In the genomic region with DNA sequence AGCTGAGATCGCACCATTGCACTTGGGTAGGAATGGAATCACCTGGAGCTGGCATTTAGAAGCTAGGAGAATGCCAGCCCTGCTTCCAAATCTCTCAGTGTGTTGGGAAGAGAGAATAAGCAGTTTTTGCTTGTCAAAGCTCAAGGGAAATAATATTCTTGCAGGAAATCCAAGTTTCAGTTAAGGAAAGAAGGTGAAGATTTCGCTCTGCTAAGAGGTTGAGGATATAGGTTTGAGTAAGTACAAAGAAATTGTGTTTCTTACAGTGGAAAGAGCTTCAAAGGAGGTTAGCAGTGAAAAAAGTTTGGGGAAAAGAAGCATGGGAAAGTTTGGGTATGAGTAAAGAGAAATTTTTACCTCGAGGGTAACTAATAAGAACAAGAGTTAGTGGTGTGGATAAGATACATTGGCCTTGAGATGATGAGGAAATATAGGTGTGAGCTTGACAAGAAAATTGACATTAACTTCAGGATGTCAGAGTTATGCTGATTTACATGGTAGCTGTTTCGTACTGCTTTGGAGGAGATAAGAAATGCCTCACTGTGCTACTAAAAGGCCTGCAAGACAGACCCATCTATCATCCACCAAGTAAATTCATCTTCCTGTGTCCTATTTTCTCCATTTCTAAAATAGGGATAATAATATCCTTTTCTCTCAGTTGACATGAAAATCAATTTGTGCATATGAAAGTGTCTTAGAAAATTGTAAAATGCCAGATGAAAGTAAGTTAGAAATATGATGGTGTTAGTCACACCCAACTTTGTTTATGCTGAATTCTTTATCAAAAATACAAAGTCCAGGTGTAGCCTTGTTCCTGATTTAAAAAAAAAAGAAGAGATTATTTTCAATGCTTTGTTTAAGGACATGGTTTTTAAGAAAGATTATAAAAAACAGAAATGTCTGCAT, we compare ENCODE assay signal across 2 cellular contexts.
TF ChIP-seq lines count a peak whose summit lies in the region.

No MANE protein-coding gene starts in this region.

TF ChIP-seq in IMR-90, 13 proteins besides CTCF, POLR2A, EP300 and RAD21:
- TF ChIP-seq RCOR1 (IDR thresholded peaks at IDR 0.05; ENCODE audit: insufficient replicate concordance, low read length) (no peak), RFX5 (IDR thresholded peaks at IDR 0.05; ENCODE audit: low read depth, low read length) (no peak), NFE2L2 (IDR thresholded peaks at IDR 0.05; ENCODE audit: low read depth, low read length) (no peak), SMC3 (IDR thresholded peaks at IDR 0.05; ENCODE audit: low read depth, low read length) (no peak), BHLHE40 (IDR thresholded peaks at IDR 0.05; ENCODE audit: low read depth, low read length) (no peak), MXI1 (IDR thresholded peaks at IDR 0.05; ENCODE audit: borderline replicate concordance, low read depth, low read length) (no peak), FOS (IDR thresholded peaks at IDR 0.05; ENCODE audit: low read depth, low read length) (no peak)
- TF ChIP-seq, protein P1, sequence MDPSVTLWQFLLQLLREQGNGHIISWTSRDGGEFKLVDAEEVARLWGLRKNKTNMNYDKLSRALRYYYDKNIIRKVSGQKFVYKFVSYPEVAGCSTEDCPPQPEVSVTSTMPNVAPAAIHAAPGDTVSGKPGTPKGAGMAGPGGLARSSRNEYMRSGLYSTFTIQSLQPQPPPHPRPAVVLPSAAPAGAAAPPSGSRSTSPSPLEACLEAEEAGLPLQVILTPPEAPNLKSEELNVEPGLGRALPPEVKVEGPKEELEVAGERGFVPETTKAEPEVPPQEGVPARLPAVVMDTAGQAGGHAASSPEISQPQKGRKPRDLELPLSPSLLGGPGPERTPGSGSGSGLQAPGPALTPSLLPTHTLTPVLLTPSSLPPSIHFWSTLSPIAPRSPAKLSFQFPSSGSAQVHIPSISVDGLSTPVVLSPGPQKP (IDR thresholded peaks at IDR 0.05; ENCODE audit: borderline replicate concordance, low read depth, low read length): no peak
- TF ChIP-seq, protein P2, sequence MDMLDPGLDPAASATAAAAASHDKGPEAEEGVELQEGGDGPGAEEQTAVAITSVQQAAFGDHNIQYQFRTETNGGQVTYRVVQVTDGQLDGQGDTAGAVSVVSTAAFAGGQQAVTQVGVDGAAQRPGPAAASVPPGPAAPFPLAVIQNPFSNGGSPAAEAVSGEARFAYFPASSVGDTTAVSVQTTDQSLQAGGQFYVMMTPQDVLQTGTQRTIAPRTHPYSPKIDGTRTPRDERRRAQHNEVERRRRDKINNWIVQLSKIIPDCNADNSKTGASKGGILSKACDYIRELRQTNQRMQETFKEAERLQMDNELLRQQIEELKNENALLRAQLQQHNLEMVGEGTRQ (IDR thresholded peaks at IDR 0.05; ENCODE audit: low read depth, low read length): no peak

TF ChIP-seq in HepG2, 621 proteins besides CTCF, POLR2A, EP300 and RAD21:
- TF ChIP-seq MTF2 (CRISPR knock-in tag; IDR thresholded peaks at IDR 0.05; ENCODE audit: borderline replicate concordance) (0 out of 2 replicates have a peak, but pooled peaks have one; percentile 20), ZFX (CRISPR knock-in tag; IDR thresholded peaks at IDR 0.05; ENCODE audit: low read depth) (peak; percentile 13; the same call in 1 of the 2 replicates), BCL6 (CRISPR knock-in tag; IDR thresholded peaks at IDR 0.05) (no peak), NCOA1 (CRISPR knock-in tag; IDR thresholded peaks at IDR 0.05) (0 out of 2 replicates have a peak, but pooled peaks have one; percentile 23), ZNF343 (CRISPR knock-in tag; IDR thresholded peaks at IDR 0.05) (peak; percentile 70; the same call in 1 of the 2 replicates), EHMT2 (IDR thresholded peaks at IDR 0.05; ENCODE audit: borderline replicate concordance, low read depth, low read length) (peak; percentile 32; the same call in 1 of the 2 replicates), ZSCAN29 (CRISPR knock-in tag; conservative IDR thresholded peaks at IDR 0.05) (0 out of 2 replicates have a peak, but pooled peaks have one; percentile 46), NKX3-1 (CRISPR knock-in tag; IDR thresholded peaks at IDR 0.05) (no peak), ZNF569 (CRISPR knock-in tag; IDR thresholded peaks at IDR 0.05; ENCODE audit: borderline replicate concordance) (no peak), SMAD1 (CRISPR knock-in tag; IDR thresholded peaks at IDR 0.05; ENCODE audit: borderline replicate concordance, low read depth) (no peak), LCORL (IDR thresholded peaks at IDR 0.05) (no peak), LCORL (CRISPR knock-in tag; IDR thresholded peaks at IDR 0.05) (no peak), RFX5 (IDR thresholded peaks at IDR 0.05; ENCODE audit: low read depth, low read length) (no peak), ZNF552 (CRISPR knock-in tag; IDR thresholded peaks at IDR 0.05; ENCODE audit: borderline replicate concordance) (no peak), ZFY (CRISPR knock-in tag; IDR thresholded peaks at IDR 0.05) (no peak), ZNF839 (CRISPR knock-in tag; IDR thresholded peaks at IDR 0.05; ENCODE audit: borderline replicate concordance) (no peak), ZNF878 (CRISPR knock-in tag; IDR thresholded peaks at IDR 0.05) (peak; percentile 35; the same call in 1 of the 2 replicates), ZNF292 (CRISPR knock-in tag; IDR thresholded peaks at IDR 0.05; ENCODE audit: borderline replicate concordance, low read depth) (0 out of 2 replicates have a peak, but pooled peaks have one; percentile 5)
- TF ChIP-seq, protein P3, sequence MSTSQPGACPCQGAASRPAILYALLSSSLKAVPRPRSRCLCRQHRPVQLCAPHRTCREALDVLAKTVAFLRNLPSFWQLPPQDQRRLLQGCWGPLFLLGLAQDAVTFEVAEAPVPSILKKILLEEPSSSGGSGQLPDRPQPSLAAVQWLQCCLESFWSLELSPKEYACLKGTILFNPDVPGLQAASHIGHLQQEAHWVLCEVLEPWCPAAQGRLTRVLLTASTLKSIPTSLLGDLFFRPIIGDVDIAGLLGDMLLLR (CRISPR knock-in tag; IDR thresholded peaks at IDR 0.05): no peak
- TF ChIP-seq, protein P4, sequence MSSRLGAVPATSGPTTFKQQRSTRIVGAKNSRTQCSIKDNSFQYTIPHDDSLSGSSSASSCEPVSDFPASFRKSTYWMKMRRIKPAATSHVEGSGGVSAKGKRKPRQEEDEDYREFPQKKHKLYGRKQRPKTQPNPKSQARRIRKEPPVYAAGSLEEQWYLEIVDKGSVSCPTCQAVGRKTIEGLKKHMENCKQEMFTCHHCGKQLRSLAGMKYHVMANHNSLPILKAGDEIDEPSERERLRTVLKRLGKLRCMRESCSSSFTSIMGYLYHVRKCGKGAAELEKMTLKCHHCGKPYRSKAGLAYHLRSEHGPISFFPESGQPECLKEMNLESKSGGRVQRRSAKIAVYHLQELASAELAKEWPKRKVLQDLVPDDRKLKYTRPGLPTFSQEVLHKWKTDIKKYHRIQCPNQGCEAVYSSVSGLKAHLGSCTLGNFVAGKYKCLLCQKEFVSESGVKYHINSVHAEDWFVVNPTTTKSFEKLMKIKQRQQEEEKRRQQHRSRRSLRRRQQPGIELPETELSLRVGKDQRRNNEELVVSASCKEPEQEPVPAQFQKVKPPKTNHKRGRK (CRISPR knock-in tag; IDR thresholded peaks at IDR 0.05): 0 out of 2 replicates have a peak, but pooled peaks have one; percentile 37
- TF ChIP-seq, protein P5, sequence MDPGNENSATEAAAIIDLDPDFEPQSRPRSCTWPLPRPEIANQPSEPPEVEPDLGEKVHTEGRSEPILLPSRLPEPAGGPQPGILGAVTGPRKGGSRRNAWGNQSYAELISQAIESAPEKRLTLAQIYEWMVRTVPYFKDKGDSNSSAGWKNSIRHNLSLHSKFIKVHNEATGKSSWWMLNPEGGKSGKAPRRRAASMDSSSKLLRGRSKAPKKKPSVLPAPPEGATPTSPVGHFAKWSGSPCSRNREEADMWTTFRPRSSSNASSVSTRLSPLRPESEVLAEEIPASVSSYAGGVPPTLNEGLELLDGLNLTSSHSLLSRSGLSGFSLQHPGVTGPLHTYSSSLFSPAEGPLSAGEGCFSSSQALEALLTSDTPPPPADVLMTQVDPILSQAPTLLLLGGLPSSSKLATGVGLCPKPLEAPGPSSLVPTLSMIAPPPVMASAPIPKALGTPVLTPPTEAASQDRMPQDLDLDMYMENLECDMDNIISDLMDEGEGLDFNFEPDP (CRISPR knock-in tag; conservative IDR thresholded peaks at IDR 0.05): 0 out of 2 replicates have a peak, but pooled peaks have one; percentile 64
- TF ChIP-seq, protein P6, sequence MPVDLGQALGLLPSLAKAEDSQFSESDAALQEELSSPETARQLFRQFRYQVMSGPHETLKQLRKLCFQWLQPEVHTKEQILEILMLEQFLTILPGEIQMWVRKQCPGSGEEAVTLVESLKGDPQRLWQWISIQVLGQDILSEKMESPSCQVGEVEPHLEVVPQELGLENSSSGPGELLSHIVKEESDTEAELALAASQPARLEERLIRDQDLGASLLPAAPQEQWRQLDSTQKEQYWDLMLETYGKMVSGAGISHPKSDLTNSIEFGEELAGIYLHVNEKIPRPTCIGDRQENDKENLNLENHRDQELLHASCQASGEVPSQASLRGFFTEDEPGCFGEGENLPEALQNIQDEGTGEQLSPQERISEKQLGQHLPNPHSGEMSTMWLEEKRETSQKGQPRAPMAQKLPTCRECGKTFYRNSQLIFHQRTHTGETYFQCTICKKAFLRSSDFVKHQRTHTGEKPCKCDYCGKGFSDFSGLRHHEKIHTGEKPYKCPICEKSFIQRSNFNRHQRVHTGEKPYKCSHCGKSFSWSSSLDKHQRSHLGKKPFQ (CRISPR knock-in tag; IDR thresholded peaks at IDR 0.05; ENCODE audit: insufficient replicate concordance): peak; percentile 11
- TF ChIP-seq, protein P7, sequence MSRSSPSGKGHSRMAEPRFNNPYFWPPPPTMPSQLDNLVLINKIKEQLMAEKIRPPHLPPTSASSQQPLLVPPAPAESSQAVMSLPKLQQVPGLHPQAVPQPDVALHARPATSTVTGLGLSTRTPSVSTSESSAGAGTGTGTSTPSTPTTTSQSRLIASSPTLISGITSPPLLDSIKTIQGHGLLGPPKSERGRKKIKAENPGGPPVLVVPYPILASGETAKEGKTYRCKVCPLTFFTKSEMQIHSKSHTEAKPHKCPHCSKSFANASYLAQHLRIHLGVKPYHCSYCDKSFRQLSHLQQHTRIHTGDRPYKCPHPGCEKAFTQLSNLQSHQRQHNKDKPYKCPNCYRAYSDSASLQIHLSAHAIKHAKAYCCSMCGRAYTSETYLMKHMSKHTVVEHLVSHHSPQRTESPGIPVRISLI (CRISPR knock-in tag; IDR thresholded peaks at IDR 0.05; ENCODE audit: borderline replicate concordance): peak; percentile 80; the same call in 1 of the 2 replicates
